Comparison of ENCODE assay signal across 27 cellular contexts in genomic region chr20:50694379-50695143, GRCh38. TPM values are rescaled to one million over a fixed set of nuclear protein-coding genes. Genes with fewer than 3 reads are reported as not detected.
DNase-seq lines count a peak whose midpoint lies in the region; ATAC-seq, FAIRE-seq and TF ChIP-seq lines count a peak whose summit lies in the region.
"Had no signal": no experiment of that assay in that cellular context is flagged by ENCODE, and none has a peak within 500 bp of the region (broad histone marks: within the 10 kb centered on the region; RNA-seq: fewer than 3 reads in every experiment).

No MANE protein-coding gene starts in this region.

- no peak for TF ChIP-seq CTCF in brain (conservative IDR thresholded peaks at IDR 0.05)
- TF ChIP-seq CTCF in HepG2 (CRISPR knock-in tag; IDR thresholded peaks at IDR 0.05), result no peak

- TF ChIP-seq EP300 in HepG2 (IDR thresholded peaks at IDR 0.05; ENCODE audit: low read depth in 2 of 2, low read length in 2 of 2) (no peak; a peak in 1 of 4 replicates), HepG2 (CRISPR knock-in tag; IDR thresholded peaks at IDR 0.05; ENCODE audit: borderline replicate concordance) (no peak)

- H3K27ac Mint-ChIP-seq in brain, result peak overlapping the region in 3 of 5 experiments; percentile 15 to 51 (median 43)
- H3K27ac Mint-ChIP-seq in activated T-cell treated with anti-CD3 and anti-CD28 coated beads, Interleukin-2, amount 50 U/mL, for 24 hours, result no peak overlapping the region
- H3K27ac Mint-ChIP-seq: activated naive CD4-positive, alpha-beta T cell treated with anti-CD3 and anti-CD28 coated beads, Interleukin-2, amount 10 ng/mL, durations not matched to agents 7 days and 5 days; CD14-positive monocyte; memory B cell had no signal

- no peak overlapping the region for H3K27ac ChIP-seq in HepG2 (ENCODE audit: extremely low read length, insufficient read depth, low read length)
- H3K27ac ChIP-seq: foreskin keratinocyte, VCaP had no signal

- no peak overlapping the region for H3K9ac ChIP-seq in HepG2 (ENCODE audit: insufficient read depth, low read depth, low read length)

- no peak overlapping the region for H2AFZ ChIP-seq in HepG2 (ENCODE audit: low read length)

- 8% methylated on average over 9 of the region's 9 CpGs for WGBS in HepG2 (ENCODE audit: low lambda C conversion rate)

- H3K27me3 Mint-ChIP-seq in brain, result peaks cover 11% of the 10 kb centered on the region
- peaks cover 39% of the 10 kb centered on the region for H3K27me3 Mint-ChIP-seq in activated T-cell treated with anti-CD3 and anti-CD28 coated beads, Interleukin-2, amount 50 U/mL, for 24 hours

- TF ChIP-seq POLR2A in HepG2 (IDR thresholded peaks at IDR 0.05; ENCODE audit: insufficient read depth in 1 of 2, low read depth in 2 of 2, low read length in 2 of 2), result no peak

- no peaks in the 10 kb centered on the region for H3K9me3 ChIP-seq in HepG2 (ENCODE audit: low read length)

- H3K4me1 ChIP-seq in HepG2 (ENCODE audit: insufficient read depth, low read length), result peaks cover 48% of the 10 kb centered on the region

- FAIRE-seq in HepG2 (lab: Jason Lieb, UNC), result no peak
- FAIRE-seq: colon, endometrium had no signal

- TF ChIP-seq RAD21 in HepG2 (CRISPR knock-in tag; IDR thresholded peaks at IDR 0.05), result no peak

- BruUV-seq in HepG2 (replicated peaks; lab: Mats Ljungman, UMichigan), result no TSS peak

- ATAC-seq in HepG2, result no peak
- ATAC-seq: foreskin keratinocyte; naive thymus-derived CD8-positive, alpha-beta T cell had no signal

- CTCF ChIA-PET in HepG2 (lab: Yijun Ruan, JAX; ENCODE audit: low intra/inter-chr PET ratio, low total read pairs), result no interaction called here

- H3K4me3 Mint-ChIP-seq in brain, result peak overlapping the region in 1 of 5 experiments; percentile 13
- H3K4me3 Mint-ChIP-seq in activated T-cell treated with anti-CD3 and anti-CD28 coated beads, Interleukin-2, amount 50 U/mL, for 24 hours, result no peak overlapping the region
- H3K4me3 Mint-ChIP-seq: activated naive CD4-positive, alpha-beta T cell treated with anti-CD3 and anti-CD28 coated beads, Interleukin-2, amount 10 ng/mL, durations not matched to agents 7 days and 5 days; memory B cell; naive thymus-derived CD8-positive, alpha-beta T cell had no signal

- POLR2A ChIA-PET in HepG2 (lab: Yijun Ruan, JAX), result no interaction called here

- H4K20me1 ChIP-seq in HepG2 (ENCODE audit: insufficient read depth, low read length), result no peaks in the 10 kb centered on the region

- H3K36me3 ChIP-seq in HepG2 (replicated peaks in 1 of 2; ENCODE audit: control insufficient read depth in 1 of 2, insufficient read depth in 2 of 2, low read length in 2 of 2), result no peaks in the 10 kb centered on the region

- no peaks in the 10 kb centered on the region for H3K79me2 ChIP-seq in HepG2 (ENCODE audit: insufficient read depth, low read length)

- no peak overlapping the region for H3K4me3 ChIP-seq in HepG2 (replicated peaks in 1 of 3; ENCODE audit: insufficient read depth in 1 of 3, low read depth in 2 of 3, low read length in 3 of 3)

- H3K36me3 Mint-ChIP-seq in brain, result no peaks in the 10 kb centered on the region
- H3K36me3 Mint-ChIP-seq in activated T-cell treated with anti-CD3 and anti-CD28 coated beads, Interleukin-2, amount 50 U/mL, for 24 hours (ENCODE audit: low read depth), result no peaks in the 10 kb centered on the region
- H3K36me3 Mint-ChIP-seq: activated naive CD4-positive, alpha-beta T cell treated with anti-CD3 and anti-CD28 coated beads, Interleukin-2, amount 10 ng/mL, durations not matched to agents 7 days and 5 days; naive thymus-derived CD8-positive, alpha-beta T cell had no signal

- H3K9me3 Mint-ChIP-seq in brain, result peaks cover 0 to 1% (median 0%) of the 10 kb centered on the region in 5 experiments
- no peaks in the 10 kb centered on the region for H3K9me3 Mint-ChIP-seq in activated T-cell treated with anti-CD3 and anti-CD28 coated beads, Interleukin-2, amount 50 U/mL, for 24 hours
- H3K9me3 Mint-ChIP-seq: activated naive CD4-positive, alpha-beta T cell treated with anti-CD3 and anti-CD28 coated beads, Interleukin-2, amount 10 ng/mL, durations not matched to agents 7 days and 5 days; memory B cell; naive thymus-derived CD8-positive, alpha-beta T cell had no signal

- peaks cover 19 to 48% of the 10 kb centered on the region in 2 experiments for H3K27me3 ChIP-seq in HepG2 (ENCODE audit: control insufficient read depth in 1 of 2, insufficient read depth in 2 of 2, low read length in 2 of 2)

- H3K4me2 ChIP-seq in HepG2 (ENCODE audit: low read depth, low read length), result peak overlapping the region; percentile 12

- DNase-seq in AG08396 (ENCODE audit: low spot score), result peak; percentile 45
- peak; percentile 65 for DNase-seq in HS-5 (ENCODE audit: low read depth)
- peak; percentile 47 for DNase-seq in HepG2 (ENCODE audit: low spot score)
- no peak for DNase-seq in HuH-7 (ENCODE audit: low spot score)
- DNase-seq in activated T-cell treated with anti-CD3 and anti-CD28 coated beads, Interleukin-2, amount 50 U/mL, for 24 hours, result no peak
- DNase-seq in NCI-H2196 treated with DMSO at 0.1 percent for 48 hours (lab: John Stamatoyannopoulos, UW; ENCODE audit: unreplicated experiment), result no peak
- no peak for DNase-seq in NCI-H2171 (lab: John Stamatoyannopoulos, UW)
- DNase-seq: ACHN; activated CD4-positive, alpha-beta T cell treated with anti-CD3 and anti-CD28 coated beads, Interleukin-2, amount 50 U/mL, for 4 hours; activated naive CD4-positive, alpha-beta T cell treated with anti-CD3 and anti-CD28 coated beads, Interleukin-2, amount 10 ng/mL, durations not matched to agents 7 days and 5 days; activated T-cell treated with anti-CD3 and anti-CD28 coated beads for 4 hours; foreskin keratinocyte; islet precursor cell; Karpas-422; naive thymus-derived CD8-positive, alpha-beta T cell; NCI-H1105; NCI-H2081 treated with DMSO at 0.1 percent for 48 hours; NCI-H524 treated with DMSO at 0.1 percent for 48 hours; SIG-M5 had no signal

- intact Hi-C loops in HepG2 (cut with micrococcal nuclease; ENCODE audit: unreplicated experiment), result no loop called here

- H3K4me1 Mint-ChIP-seq in brain, result peaks cover 43% of the 10 kb centered on the region
- H3K4me1 Mint-ChIP-seq in activated T-cell treated with anti-CD3 and anti-CD28 coated beads, Interleukin-2, amount 50 U/mL, for 24 hours (ENCODE audit: low read depth), result peaks cover 11% of the 10 kb centered on the region

- in situ Hi-C loops in HepG2 (cut with HindIII; ENCODE audit: extremely low pct_ligation_motif_present, low pct_unique_long_range_greater_than_20kb), result no loop called here

TF ChIP-seq in HepG2, 621 proteins besides CTCF, POLR2A, EP300 and RAD21 (continues in another document):
- 0 out of 2 replicates have a peak, but pooled peaks have one; percentile 52 for TF ChIP-seq CHD4 (IDR thresholded peaks at IDR 0.05; ENCODE audit: borderline replicate concordance, low read length)

RNA-seq across cellular contexts. Expression of gene RIPOR3, which starts 3.2 kb away (rescaled TPM):
- polyA plus RNA-seq in brain (ENCODE audit: insufficient read depth, low read depth, low replicate concordance), result 0.29 TPM
- not detected in 2 replicates for total RNA-seq in HepG2 (2016; rRNA removed; fragmentation: Illumina TruSeq; extraction: Trizol)
- not detected in 2 replicates for total RNA-seq in HepG2 (2016; cell fraction: cytosol; rRNA removed; fragmentation: Illumina TruSeq; extraction: Trizol; ENCODE audit: low read depth)
- total RNA-seq in HepG2 (2016; cell fraction: insoluble cytoplasmic fraction; rRNA removed; fragmentation: Illumina TruSeq; extraction: Trizol), result not detected in 2 replicates
- total RNA-seq in HepG2 (2016; cell fraction: membrane; rRNA removed; fragmentation: Illumina TruSeq; extraction: Trizol), result not detected in 2 replicates
- total RNA-seq in HepG2 (2016; cell fraction: nucleus; rRNA removed; fragmentation: Illumina TruSeq; extraction: Trizol), result not detected in 2 replicates
- 0.18 and 0.26 TPM in 2 replicates for polyA plus RNA-seq in HepG2 (2011; rRNA removed)
- polyA plus RNA-seq in HepG2 (2011; cell fraction: cytosol; rRNA removed), result 0.05 TPM in 2 replicates
- 1.9 and 2.1 TPM in 2 replicates for polyA plus RNA-seq in HepG2 (2011; cell fraction: nucleus; rRNA removed)
- 0.11 and 0.36 TPM in 2 replicates for polyA plus RNA-seq in HepG2 (2012)
- not detected in 2 replicates for polyA plus RNA-seq in HepG2 (2016; cell fraction: cytosol; fragmentation: Illumina TruSeq; extraction: Trizol; ENCODE audit: low read depth)
- polyA plus RNA-seq in HepG2 (2016; cell fraction: insoluble cytoplasmic fraction; fragmentation: Illumina TruSeq; extraction: Trizol; ENCODE audit: low read depth), result not detected in 2 replicates
- not detected in 2 replicates for polyA plus RNA-seq in HepG2 (2016; cell fraction: membrane; fragmentation: Illumina TruSeq; extraction: Trizol; ENCODE audit: low read depth)
- 0.13 TPM in 1 of 2 replicates, not detected in the other for polyA plus RNA-seq in HepG2 (2016; cell fraction: nucleus; fragmentation: Illumina TruSeq; extraction: Trizol; ENCODE audit: insufficient read depth, low read depth)
- 0.42 TPM in 1 of 2 replicates, not detected in the other for polyA minus RNA-seq in HepG2 (2011; rRNA and poly(A)+ RNA removed; ENCODE audit: low replicate concordance)
- polyA minus RNA-seq in HepG2 (2011; cell fraction: cytosol; rRNA and poly(A)+ RNA removed), result not detected in 2 replicates
- 0.37 and 0.52 TPM in 2 replicates for polyA minus RNA-seq in HepG2 (2011; cell fraction: nucleus; rRNA and poly(A)+ RNA removed)
- total RNA-seq: naive thymus-derived CD8-positive, alpha-beta T cell; pulmonary artery endothelial cell; T-helper 1 cell treated with Interleukin-12 subunit alpha and Interleukin-12 subunit beta and Interleukin-4 antibody, amounts not matched to agents 30 ng/mL and 1 ng/mL, for 36 hours had no signal
- polyA plus RNA-seq: CD14-positive monocyte had no signal

RNA-seq across cellular contexts. Expression of gene PARD6B, which starts 36.8 kb away (rescaled TPM):
- 0.51 TPM for polyA plus RNA-seq in brain (ENCODE audit: insufficient read depth, low read depth, low replicate concordance)
- total RNA-seq in HepG2 (2016; rRNA removed; fragmentation: Illumina TruSeq; extraction: Trizol), result 22.2 and 26.6 TPM in 2 replicates
- 1.9 TPM in 2 replicates for total RNA-seq in HepG2 (2016; cell fraction: cytosol; rRNA removed; fragmentation: Illumina TruSeq; extraction: Trizol; ENCODE audit: low read depth)
- total RNA-seq in HepG2 (2016; cell fraction: insoluble cytoplasmic fraction; rRNA removed; fragmentation: Illumina TruSeq; extraction: Trizol), result 21.4 and 26.1 TPM in 2 replicates
- 10.5 and 11.8 TPM in 2 replicates for total RNA-seq in HepG2 (2016; cell fraction: membrane; rRNA removed; fragmentation: Illumina TruSeq; extraction: Trizol)
- total RNA-seq in HepG2 (2016; cell fraction: nucleus; rRNA removed; fragmentation: Illumina TruSeq; extraction: Trizol), result 12.5 and 14.9 TPM in 2 replicates
- 6.0 and 6.9 TPM in 2 replicates for polyA plus RNA-seq in HepG2 (2011; rRNA removed)
- 2.8 and 4.1 TPM in 2 replicates for polyA plus RNA-seq in HepG2 (2011; cell fraction: cytosol; rRNA removed)
- 2.6 and 3.1 TPM in 2 replicates for polyA plus RNA-seq in HepG2 (2011; cell fraction: nucleus; rRNA removed)
- 4.6 and 4.9 TPM in 2 replicates for polyA plus RNA-seq in HepG2 (2012)
- 0.35 and 0.57 TPM in 2 replicates for polyA plus RNA-seq in HepG2 (2016; cell fraction: cytosol; fragmentation: Illumina TruSeq; extraction: Trizol; ENCODE audit: low read depth)
- 8.8 and 9.1 TPM in 2 replicates for polyA plus RNA-seq in HepG2 (2016; cell fraction: insoluble cytoplasmic fraction; fragmentation: Illumina TruSeq; extraction: Trizol; ENCODE audit: low read depth)
- 2.6 and 2.7 TPM in 2 replicates for polyA plus RNA-seq in HepG2 (2016; cell fraction: membrane; fragmentation: Illumina TruSeq; extraction: Trizol; ENCODE audit: low read depth)
- polyA plus RNA-seq in HepG2 (2016; cell fraction: nucleus; fragmentation: Illumina TruSeq; extraction: Trizol; ENCODE audit: insufficient read depth, low read depth), result 13.0 and 13.3 TPM in 2 replicates
- 3.1 and 8.3 TPM in 2 replicates for polyA minus RNA-seq in HepG2 (2011; rRNA and poly(A)+ RNA removed; ENCODE audit: low replicate concordance)
- polyA minus RNA-seq in HepG2 (2011; cell fraction: cytosol; rRNA and poly(A)+ RNA removed), result 22.0 and 24.4 TPM in 2 replicates
- polyA minus RNA-seq in HepG2 (2011; cell fraction: nucleus; rRNA and poly(A)+ RNA removed), result 10.6 and 14.4 TPM in 2 replicates

Comparison
In these comparisons a context has a peak if more than half of its experiments do, and no peak if none do; other contexts are left out.
1. DNase-seq: peak in AG08396 (single experiment), HS-5 (single experiment) and HepG2 (single experiment); none in HuH-7 (single experiment), activated T-cell treated with anti-CD3 and anti-CD28 coated beads, Interleukin-2, amount 50 U/mL, for 24 hours (single experiment), NCI-H2196 treated with DMSO at 0.1 percent for 48 hours (single experiment) and NCI-H2171 (single experiment).